Comparison of ENCODE assay signal across 11 cellular contexts in genomic region chr1:94068096-94068830, GRCh38. TPM values are rescaled to one million over a fixed set of nuclear protein-coding genes. Genes with fewer than 3 reads are reported as not detected.
A peak's percentile ranks its signal among the peaks of the same experiment; 100 is the strongest.
DNase-seq lines count a peak whose midpoint lies in the region; ATAC-seq and TF ChIP-seq lines count a peak whose summit lies in the region.
"Had no signal": no experiment of that assay in that cellular context is flagged by ENCODE, and none has a peak within 500 bp of the region (broad histone marks: within the 10 kb centered on the region; RNA-seq: fewer than 3 reads in every experiment).

No MANE protein-coding gene starts in this region.

- ATAC-seq in activated T-helper 17 cell treated with anti-CD3 and anti-CD28 coated beads, Interleukin-2, amount 50 U/mL, for 72 hours (replicated peaks) = peak; percentile 56
- ATAC-seq in left lung (peak; percentile 49), HG02840 (IDR thresholded peaks at IDR 0.05; ENCODE audit: low FRiP score, unreplicated experiment) (no peak), GM19467 (IDR thresholded peaks at IDR 0.05; ENCODE audit: unreplicated experiment) (no peak)
- ATAC-seq: activated T-cell treated with anti-CD3 and anti-CD28 coated beads, Interleukin-2, amount 50 U/mL, for 4 hours had no signal

- peaks cover 15 to 24% of the 10 kb centered on the region in 2 donors for H3K4me1 ChIP-seq in left lung

- no peaks in the 10 kb centered on the region for H3K9me3 Mint-ChIP-seq in activated T-helper 17 cell treated with anti-CD3 and anti-CD28 coated beads, Interleukin-2, amount 50 U/mL, for 72 hours
- H3K9me3 Mint-ChIP-seq: activated T-cell treated with anti-CD3 and anti-CD28 coated beads, Interleukin-2, amount 50 U/mL, for 4 hours had no signal

- H3K27ac ChIP-seq in left lung (peak overlapping the region; percentile 79 to 80), substantia nigra (ENCODE audit: low read depth, low read length, poor library complexity, severe bottlenecking) (peak overlapping the region; percentile 29)
- H3K27ac ChIP-seq: KMS-11 had no signal

- H3K4me1 Mint-ChIP-seq in activated T-helper 17 cell treated with anti-CD3 and anti-CD28 coated beads, Interleukin-2, amount 50 U/mL, for 72 hours = no peaks in the 10 kb centered on the region

- no peak overlapping the region for H3K4me3 ChIP-seq in left lung

- DNase-seq in NCI-H2196 (lab: John Stamatoyannopoulos, UW; ENCODE audit: unreplicated experiment) = peak; percentile 18
- no peak for DNase-seq in NCI-H2196 treated with DMSO at 0.1 percent for 48 hours (lab: John Stamatoyannopoulos, UW; ENCODE audit: unreplicated experiment)
- no peak for DNase-seq in left lung
- DNase-seq in substantia nigra (lab: John Stamatoyannopoulos, UW) = peak in 1 of 49 donors; percentile 29
- no peak for DNase-seq in posterior vena cava (ENCODE audit: low spot score)
- DNase-seq: activated T-cell treated with anti-CD3 and anti-CD28 coated beads, Interleukin-2, amount 50 U/mL, for 4 hours had no signal

- H3K36me3 Mint-ChIP-seq in activated T-helper 17 cell treated with anti-CD3 and anti-CD28 coated beads, Interleukin-2, amount 50 U/mL, for 72 hours (ENCODE audit: low read depth) = no peaks in the 10 kb centered on the region

- no peak for TF ChIP-seq CTCF in left lung (IDR thresholded peaks at IDR 0.05)

- no peaks in the 10 kb centered on the region for H3K36me3 ChIP-seq in left lung

- H3K9me3 ChIP-seq in left lung = no peaks in the 10 kb centered on the region

- intact Hi-C loops in left lung (cut with DNase I) (loop anchor here in 1 of 2 donors (10.0 kb wide), 1 partner anchor 167 kb away; the partner anchor contains the start of gene ARHGAP29), posterior vena cava (cut with DNase I) (loop anchor here in 1 of 2 donors (10.0 kb wide), 1 partner anchor 167 kb away; the partner anchor contains the start of gene ARHGAP29)

- H3K27me3 Mint-ChIP-seq in activated T-helper 17 cell treated with anti-CD3 and anti-CD28 coated beads, Interleukin-2, amount 50 U/mL, for 72 hours = peaks cover 20% of the 10 kb centered on the region

- H3K27me3 ChIP-seq in left lung = no peaks in the 10 kb centered on the region

- H3K4me3 Mint-ChIP-seq in activated T-helper 17 cell treated with anti-CD3 and anti-CD28 coated beads, Interleukin-2, amount 50 U/mL, for 72 hours = no peak overlapping the region
- H3K4me3 Mint-ChIP-seq: activated T-cell treated with anti-CD3 and anti-CD28 coated beads, Interleukin-2, amount 50 U/mL, for 4 hours had no signal

- no peak overlapping the region for H3K27ac Mint-ChIP-seq in activated T-helper 17 cell treated with anti-CD3 and anti-CD28 coated beads, Interleukin-2, amount 50 U/mL, for 72 hours

RNA-seq across cellular contexts. Expression of gene ABCA4, which starts 52.7 kb away (rescaled TPM):
- not detected for total RNA-seq in activated T-helper 17 cell treated with anti-CD3 and anti-CD28 coated beads, Interleukin-2, amount 50 U/mL, for 72 hours
- total RNA-seq in left lung (1 to 10 TPM; 1.7 to 2.7 TPM), posterior vena cava (under 1 TPM; 0.33 to 0.42 TPM)
- total RNA-seq: activated T-cell treated with anti-CD3 and anti-CD28 coated beads, Interleukin-2, amount 50 U/mL, for 4 hours; SK-MEL-5 had no signal

Comparison
In these comparisons a context has a peak if more than half of its experiments do, and no peak if none do; other contexts are left out.
1. ATAC-seq: peak in activated T-helper 17 cell treated with anti-CD3 and anti-CD28 coated beads, Interleukin-2, amount 50 U/mL, for 72 hours (single experiment) and left lung (single experiment); none in HG02840 (single experiment) and GM19467 (single experiment).